ENCODE assay signal across 1 cellular context in genomic region chr11:65095974-65096806, GRCh38.
TF ChIP-seq lines count a peak whose summit lies in the region.

Gene VPS51, plus strand, starts transcription at chr11:65096214. Its CDS starts 37 bp downstream, at chr11:65096251.

TF ChIP-seq in HEK293, 187 proteins besides CTCF, POLR2A, EP300 and RAD21 (continued from another document):
- no peak for TF ChIP-seq ZNF211 (tag by site-specific recombination; IDR thresholded peaks at IDR 0.05; ENCODE audit: low read depth)
- 0 out of 2 replicates have a peak, but pooled peaks have one; percentile 20 for TF ChIP-seq ZNF398 (tag by site-specific recombination; IDR thresholded peaks at IDR 0.05)
- TF ChIP-seq ZNF341 (tag by site-specific recombination; IDR thresholded peaks at IDR 0.05; ENCODE audit: low read depth), result peak; percentile 50
- no peak for TF ChIP-seq ZNF140 (tag by site-specific recombination; IDR thresholded peaks at IDR 0.05)
- peak; percentile 53; the same call in 1 of the 2 replicates for TF ChIP-seq ZNF664 (tag by site-specific recombination; IDR thresholded peaks at IDR 0.05)
- TF ChIP-seq ZNF23 (tag by site-specific recombination; IDR thresholded peaks at IDR 0.05; ENCODE audit: borderline replicate concordance), result 0 out of 2 replicates have a peak, but pooled peaks have one; percentile 46
- TF ChIP-seq, protein P1, sequence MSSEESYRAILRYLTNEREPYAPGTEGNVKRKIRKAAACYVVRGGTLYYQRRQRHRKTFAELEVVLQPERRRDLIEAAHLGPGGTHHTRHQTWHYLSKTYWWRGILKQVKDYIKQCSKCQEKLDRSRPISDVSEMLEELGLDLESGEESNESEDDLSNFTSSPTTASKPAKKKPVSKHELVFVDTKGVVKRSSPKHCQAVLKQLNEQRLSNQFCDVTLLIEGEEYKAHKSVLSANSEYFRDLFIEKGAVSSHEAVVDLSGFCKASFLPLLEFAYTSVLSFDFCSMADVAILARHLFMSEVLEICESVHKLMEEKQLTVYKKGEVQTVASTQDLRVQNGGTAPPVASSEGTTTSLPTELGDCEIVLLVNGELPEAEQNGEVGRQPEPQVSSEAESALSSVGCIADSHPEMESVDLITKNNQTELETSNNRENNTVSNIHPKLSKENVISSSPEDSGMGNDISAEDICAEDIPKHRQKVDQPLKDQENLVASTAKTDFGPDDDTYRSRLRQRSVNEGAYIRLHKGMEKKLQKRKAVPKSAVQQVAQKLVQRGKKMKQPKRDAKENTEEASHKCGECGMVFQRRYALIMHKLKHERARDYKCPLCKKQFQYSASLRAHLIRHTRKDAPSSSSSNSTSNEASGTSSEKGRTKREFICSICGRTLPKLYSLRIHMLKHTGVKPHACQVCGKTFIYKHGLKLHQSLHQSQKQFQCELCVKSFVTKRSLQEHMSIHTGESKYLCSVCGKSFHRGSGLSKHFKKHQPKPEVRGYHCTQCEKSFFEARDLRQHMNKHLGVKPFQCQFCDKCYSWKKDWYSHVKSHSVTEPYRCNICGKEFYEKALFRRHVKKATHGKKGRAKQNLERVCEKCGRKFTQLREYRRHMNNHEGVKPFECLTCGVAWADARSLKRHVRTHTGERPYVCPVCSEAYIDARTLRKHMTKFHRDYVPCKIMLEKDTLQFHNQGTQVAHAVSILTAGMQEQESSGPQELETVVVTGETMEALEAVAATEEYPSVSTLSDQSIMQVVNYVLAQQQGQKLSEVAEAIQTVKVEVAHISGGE (tag by site-specific recombination; conservative IDR thresholded peaks at IDR 0.05; ENCODE audit: low read depth), result peak; percentile 100
- TF ChIP-seq, protein P2, sequence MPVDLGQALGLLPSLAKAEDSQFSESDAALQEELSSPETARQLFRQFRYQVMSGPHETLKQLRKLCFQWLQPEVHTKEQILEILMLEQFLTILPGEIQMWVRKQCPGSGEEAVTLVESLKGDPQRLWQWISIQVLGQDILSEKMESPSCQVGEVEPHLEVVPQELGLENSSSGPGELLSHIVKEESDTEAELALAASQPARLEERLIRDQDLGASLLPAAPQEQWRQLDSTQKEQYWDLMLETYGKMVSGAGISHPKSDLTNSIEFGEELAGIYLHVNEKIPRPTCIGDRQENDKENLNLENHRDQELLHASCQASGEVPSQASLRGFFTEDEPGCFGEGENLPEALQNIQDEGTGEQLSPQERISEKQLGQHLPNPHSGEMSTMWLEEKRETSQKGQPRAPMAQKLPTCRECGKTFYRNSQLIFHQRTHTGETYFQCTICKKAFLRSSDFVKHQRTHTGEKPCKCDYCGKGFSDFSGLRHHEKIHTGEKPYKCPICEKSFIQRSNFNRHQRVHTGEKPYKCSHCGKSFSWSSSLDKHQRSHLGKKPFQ (tag by site-specific recombination; IDR thresholded peaks at IDR 0.05), result peak; percentile 28; the same call in 1 of the 2 replicates
- TF ChIP-seq ZNF558 (tag by site-specific recombination; IDR thresholded peaks at IDR 0.05), result peak; percentile 70; the same call in 1 of the 2 replicates
- TF ChIP-seq EGR2 (tag by site-specific recombination; IDR thresholded peaks at IDR 0.05; ENCODE audit: low read depth), result peak; percentile 50
- TF ChIP-seq ZNF16 (tag by site-specific recombination; IDR thresholded peaks at IDR 0.05; ENCODE audit: low read depth), result no peak
- TF ChIP-seq ZNF747 (tag by site-specific recombination; IDR thresholded peaks at IDR 0.05), result no peak
- peak; percentile 85; the same call in 1 of the 2 replicates for TF ChIP-seq KLF10 (tag by site-specific recombination; IDR thresholded peaks at IDR 0.05)
- peak; percentile 98 for TF ChIP-seq ZXDB (tag by site-specific recombination; IDR thresholded peaks at IDR 0.05)
- no peak for TF ChIP-seq ZNF621 (tag by site-specific recombination; IDR thresholded peaks at IDR 0.05)
- no peak for TF ChIP-seq HOXC10 (CRISPR knock-in tag; IDR thresholded peaks at IDR 0.05)
- TF ChIP-seq GLIS1 (tag by site-specific recombination; IDR thresholded peaks at IDR 0.05), result peak; percentile 60
- no peak for TF ChIP-seq HOXA7 (CRISPR knock-in tag; IDR thresholded peaks at IDR 0.05; ENCODE audit: borderline replicate concordance)
- peak; percentile 97 for TF ChIP-seq KLF17 (tag by site-specific recombination; IDR thresholded peaks at IDR 0.05)
- TF ChIP-seq ZNF677 (tag by site-specific recombination; IDR thresholded peaks at IDR 0.05), result no peak
- peak; percentile 79 for TF ChIP-seq ZBTB17 (tag by site-specific recombination; IDR thresholded peaks at IDR 0.05)
